In genomic region chr2:228644199-228644598, GRCh38 we compare ENCODE assay signal across 33 cellular contexts.
"Had no signal": no experiment of that assay in that cellular context is flagged by ENCODE, and none has a peak within 500 bp of the region (broad histone marks: within the 10 kb centered on the region; RNA-seq: fewer than 3 reads in every experiment).

No MANE protein-coding gene starts in this region.

- DNase-seq: activated effector memory CD4-positive, alpha-beta T cell treated with anti-CD3 and anti-CD28 coated beads, Interleukin-2, amount 50 U/mL, for 16 hours; activated effector memory CD4-positive, alpha-beta T cell treated with Interleukin-2 at 50 U/mL for 16 hours; activated gamma-delta T cell; activated gamma-delta T cell treated with Interleukin-2 at 50 U/mL for 16 hours; activated naive CD4-positive, alpha-beta T cell; activated naive CD4-positive, alpha-beta T cell treated with anti-CD3 and anti-CD28 coated beads for 36 hours; activated naive CD4-positive, alpha-beta T cell treated with anti-CD3 and anti-CD28 coated beads, Interleukin-2, amount 10 ng/mL, durations not matched to agents 7 days and 5 days; activated naive CD4-positive, alpha-beta T cell treated with anti-CD3 and anti-CD28 coated beads, Interleukin-2, amount 50 U/mL, for 16 hours; activated naive CD4-positive, alpha-beta T cell treated with Interleukin-2 at 50 U/mL for 16 hours; activated naive CD8-positive, alpha-beta T cell treated with anti-CD3 and anti-CD28 coated beads for 36 hours; activated naive CD8-positive, alpha-beta T cell treated with anti-CD3 and anti-CD28 coated beads, Interleukin-2, amount 10 ng/mL, durations not matched to agents 7 days and 5 days; activated naive CD8-positive, alpha-beta T cell treated with anti-CD3 and anti-CD28 coated beads, Interleukin-2, amount 50 U/mL, for 24 hours; activated T-cell treated with anti-CD3 and anti-CD28 coated beads for 4 hours; activated T-cell treated with anti-CD3 and anti-CD28 coated beads, Interleukin-2, amount 50 U/mL, for 1 hour; activated T-cell treated with anti-CD3 and anti-CD28 coated beads, Interleukin-2, amount 50 U/mL, for 24 hours; activated T-cell treated with anti-CD3 and anti-CD28 coated beads, Interleukin-2, amount 50 U/mL, for 4 hours; activated T-cell treated with anti-CD3 and anti-CD28 coated beads, Interleukin-2, amount 50 U/mL, for 48 hours; activated T-cell treated with anti-CD3 and anti-CD28 coated beads, Interleukin-2, amount 50 U/mL, for 72 hours; adrenal gland; amniotic stem cell; amygdala; anterior cingulate cortex; aorta; body of pancreas; brain microvascular endothelial cell; caudate nucleus; central memory CD4-positive, alpha-beta T cell; cerebellar nuclear complex had no signal

- H3K27me3 ChIP-seq: adrenal gland, ascending aorta, body of pancreas, brain microvascular endothelial cell, breast epithelium, cardiac muscle cell had no signal

- H3K4me1 ChIP-seq: ascending aorta, body of pancreas, breast epithelium had no signal

- H3K4me3 ChIP-seq: adrenal gland, ascending aorta, body of pancreas, breast epithelium, cardiac muscle cell had no signal

- H3K9me3 ChIP-seq: adrenal gland, ascending aorta, body of pancreas, breast epithelium had no signal

- H3K36me3 ChIP-seq: adrenal gland, ascending aorta, brain microvascular endothelial cell, breast epithelium, cardiac muscle cell had no signal

- H3K27ac ChIP-seq: ascending aorta, body of pancreas, brain microvascular endothelial cell, breast epithelium, cardiac muscle cell had no signal

- ATAC-seq: activated naive CD4-positive, alpha-beta T cell treated with anti-CD3 and anti-CD28 coated beads, Interleukin-2, amount 50 U/mL, for 72 hours; activated naive CD8-positive, alpha-beta T cell treated with anti-CD3 and anti-CD28 coated beads, Interleukin-2, amount 50 U/mL, for 24 hours; activated T-cell treated with anti-CD3 and anti-CD28 coated beads, Interleukin-2, amount 50 U/mL, for 4 hours; activated T-cell treated with anti-CD3 and anti-CD28 coated beads, Interleukin-2, amount 50 U/mL, for 72 hours; activated T-helper 17 cell treated with anti-CD3 and anti-CD28 coated beads, Interleukin-2, amount 50 U/mL, for 72 hours; body of pancreas had no signal
